In the genomic region with DNA sequence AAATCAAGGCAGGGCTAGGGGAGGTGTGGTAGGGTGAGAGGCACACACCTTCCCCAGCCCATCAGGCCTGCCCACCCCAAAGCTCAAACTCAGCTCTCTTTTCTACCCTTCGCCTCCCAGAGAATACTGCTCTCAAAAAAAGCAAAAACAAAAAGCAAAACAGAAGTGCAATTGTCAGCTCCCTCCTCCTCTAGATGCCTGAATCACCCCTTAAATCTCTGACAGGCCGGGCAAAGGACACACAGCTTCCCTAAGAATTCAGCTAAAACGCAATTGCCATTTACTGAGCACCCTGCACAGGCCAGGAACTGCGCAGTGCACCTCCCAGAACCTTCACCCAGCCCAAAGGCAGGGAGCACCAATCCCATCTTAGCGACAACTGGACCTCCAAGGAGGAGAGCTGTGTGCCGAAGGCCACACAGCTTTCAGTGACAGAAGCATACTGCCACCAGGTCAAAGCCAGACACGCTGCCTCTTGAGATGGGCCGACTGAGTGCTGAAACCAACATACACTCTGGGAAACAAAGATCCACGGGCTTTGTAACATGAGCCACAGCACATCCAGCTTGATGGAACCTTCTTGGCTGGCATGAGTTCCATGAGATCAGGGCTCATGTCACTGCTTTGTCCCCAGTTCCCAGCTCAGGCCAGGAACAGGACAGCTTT, we compare ENCODE assay signal across 12 cellular contexts. TPM values are rescaled to one million over a fixed set of nuclear protein-coding genes. Genes with fewer than 3 reads are reported as not detected.
A peak's percentile ranks its signal among the peaks of the same experiment; 100 is the strongest.
DNase-seq lines count a peak whose midpoint lies in the region; ATAC-seq and TF ChIP-seq lines count a peak whose summit lies in the region.
"Had no signal": no experiment of that assay in that cellular context is flagged by ENCODE, and none has a peak within 500 bp of the region (broad histone marks: within the 10 kb centered on the region; RNA-seq: fewer than 3 reads in every experiment).

No MANE protein-coding gene starts in this region.

- H3K36me3 ChIP-seq in hepatocyte (replicated peaks; ENCODE audit: insufficient read depth, low read depth), result no peaks in the 10 kb centered on the region

- TF ChIP-seq CTCF in hepatocyte (IDR thresholded peaks at IDR 0.05; ENCODE audit: poor library complexity), result no peak

- intact Hi-C loops in activated T-helper 1 cell treated with anti-CD3 and anti-CD28 coated beads, Interleukin-12 subunit alpha, Interleukin-12 subunit beta, Interleukin-2, Interleukin-4 antibody, amounts not matched to agents 30 ng/mL and 10 ng/mL and 1 ng/mL, durations not matched to agents 14 hours and 24 hours and 36 hours (cut with micrococcal nuclease), result no loop called here

- no peak overlapping the region for H3K4me3 ChIP-seq in hepatocyte

- H3K9me2 ChIP-seq in hepatocyte (replicated peaks; ENCODE audit: insufficient read depth), result no peaks in the 10 kb centered on the region

- H3K4me2 ChIP-seq in hepatocyte, result peak overlapping the region; percentile 70

- H3K27me3 ChIP-seq in hepatocyte, result no peaks in the 10 kb centered on the region

- ATAC-seq in stimulated activated effector memory CD8-positive, alpha-beta T cell treated with anti-CD3 and anti-CD28 coated beads, Interleukin-12 subunit alpha, Interleukin-12 subunit beta, amount 100 ng/mL, for 72 hours, result no peak
- ATAC-seq in HG02981 (IDR thresholded peaks at IDR 0.05; ENCODE audit: unreplicated experiment), result no peak

- H3K4me3 Mint-ChIP-seq in T-helper 1 cell treated with Interleukin-12 subunit alpha and Interleukin-12 subunit beta and Interleukin-4 antibody, amounts not matched to agents 30 μg/mL and 1 μg/mL, for 36 hours, result peak overlapping the region; percentile 40
- H3K4me3 Mint-ChIP-seq in activated T-helper 1 cell treated with anti-CD3 and anti-CD28 coated beads, Interleukin-12 subunit alpha, Interleukin-12 subunit beta, Interleukin-2, Interleukin-4 antibody, amounts not matched to agents 30 ng/mL and 10 ng/mL and 1 ng/mL, durations not matched to agents 14 hours and 24 hours and 36 hours, result no peak overlapping the region
- no peak overlapping the region for H3K4me3 Mint-ChIP-seq in stimulated activated effector memory CD8-positive, alpha-beta T cell treated with anti-CD3 and anti-CD28 coated beads, Interleukin-12 subunit alpha, Interleukin-12 subunit beta, amount 100 ng/mL, for 72 hours

- DNase-seq in T-helper 1 cell (no peak), hepatocyte (ENCODE audit: low spot score) (no peak), islet precursor cell (no peak), NCI-H2196 treated with DMSO at 0.1 percent for 48 hours (lab: John Stamatoyannopoulos, UW; ENCODE audit: unreplicated experiment) (no peak)
- no peak for DNase-seq in activated T-helper 1 cell treated with anti-CD3 and anti-CD28 coated beads, Interleukin-12 subunit alpha, Interleukin-12 subunit beta, Interleukin-2, Interleukin-4 antibody, amounts not matched to agents 30 ng/mL and 10 ng/mL and 1 ng/mL, durations not matched to agents 14 hours and 24 hours and 36 hours (ENCODE audit: low spot score)
- no peak for DNase-seq in stimulated activated effector memory CD8-positive, alpha-beta T cell treated with anti-CD3 and anti-CD28 coated beads, Interleukin-12 subunit alpha, Interleukin-12 subunit beta, amount 100 ng/mL, for 72 hours (ENCODE audit: low spot score in 2 of 2)
- DNase-seq: activated CD4-positive, alpha-beta T cell treated with anti-CD3 and anti-CD28 coated beads for 48 hours; H7; naive B cell; NCI-H82 had no signal

- H3K4me1 Mint-ChIP-seq in T-helper 1 cell treated with Interleukin-12 subunit alpha and Interleukin-12 subunit beta and Interleukin-4 antibody, amounts not matched to agents 30 μg/mL and 1 μg/mL, for 36 hours (ENCODE audit: low read depth), result peaks cover 72% of the 10 kb centered on the region
- H3K4me1 Mint-ChIP-seq in activated T-helper 1 cell treated with anti-CD3 and anti-CD28 coated beads, Interleukin-12 subunit alpha, Interleukin-12 subunit beta, Interleukin-2, Interleukin-4 antibody, amounts not matched to agents 30 ng/mL and 10 ng/mL and 1 ng/mL, durations not matched to agents 14 hours and 24 hours and 36 hours (ENCODE audit: low read depth), result peaks cover 77% of the 10 kb centered on the region
- H3K4me1 Mint-ChIP-seq in stimulated activated effector memory CD8-positive, alpha-beta T cell treated with anti-CD3 and anti-CD28 coated beads, Interleukin-12 subunit alpha, Interleukin-12 subunit beta, amount 100 ng/mL, for 72 hours, result peaks cover 86% of the 10 kb centered on the region

- peaks cover 31% of the 10 kb centered on the region for H3K36me3 Mint-ChIP-seq in T-helper 1 cell treated with Interleukin-12 subunit alpha and Interleukin-12 subunit beta and Interleukin-4 antibody, amounts not matched to agents 30 μg/mL and 1 μg/mL, for 36 hours (ENCODE audit: low read depth)
- H3K36me3 Mint-ChIP-seq in activated T-helper 1 cell treated with anti-CD3 and anti-CD28 coated beads, Interleukin-12 subunit alpha, Interleukin-12 subunit beta, Interleukin-2, Interleukin-4 antibody, amounts not matched to agents 30 ng/mL and 10 ng/mL and 1 ng/mL, durations not matched to agents 14 hours and 24 hours and 36 hours (ENCODE audit: low read depth), result peaks cover 19% of the 10 kb centered on the region
- peaks cover 16% of the 10 kb centered on the region for H3K36me3 Mint-ChIP-seq in stimulated activated effector memory CD8-positive, alpha-beta T cell treated with anti-CD3 and anti-CD28 coated beads, Interleukin-12 subunit alpha, Interleukin-12 subunit beta, amount 100 ng/mL, for 72 hours
- H3K36me3 Mint-ChIP-seq: naive B cell had no signal

- H3K9me3 ChIP-seq in hepatocyte (ENCODE audit: low read depth), result no peaks in the 10 kb centered on the region

- peaks cover 94% of the 10 kb centered on the region for H3K79me2 ChIP-seq in hepatocyte

- H3K27me3 Mint-ChIP-seq in T-helper 1 cell treated with Interleukin-12 subunit alpha and Interleukin-12 subunit beta and Interleukin-4 antibody, amounts not matched to agents 30 μg/mL and 1 μg/mL, for 36 hours (ENCODE audit: low read depth), result no peaks in the 10 kb centered on the region
- H3K27me3 Mint-ChIP-seq in activated T-helper 1 cell treated with anti-CD3 and anti-CD28 coated beads, Interleukin-12 subunit alpha, Interleukin-12 subunit beta, Interleukin-2, Interleukin-4 antibody, amounts not matched to agents 30 ng/mL and 10 ng/mL and 1 ng/mL, durations not matched to agents 14 hours and 24 hours and 36 hours (ENCODE audit: insufficient read depth), result no peaks in the 10 kb centered on the region

- peak overlapping the region; percentile 84 for H3K27ac Mint-ChIP-seq in T-helper 1 cell treated with Interleukin-12 subunit alpha and Interleukin-12 subunit beta and Interleukin-4 antibody, amounts not matched to agents 30 μg/mL and 1 μg/mL, for 36 hours
- peak overlapping the region; percentile 50 for H3K27ac Mint-ChIP-seq in activated T-helper 1 cell treated with anti-CD3 and anti-CD28 coated beads, Interleukin-12 subunit alpha, Interleukin-12 subunit beta, Interleukin-2, Interleukin-4 antibody, amounts not matched to agents 30 ng/mL and 10 ng/mL and 1 ng/mL, durations not matched to agents 14 hours and 24 hours and 36 hours
- peak overlapping the region; percentile 92 for H3K27ac Mint-ChIP-seq in stimulated activated effector memory CD8-positive, alpha-beta T cell treated with anti-CD3 and anti-CD28 coated beads, Interleukin-12 subunit alpha, Interleukin-12 subunit beta, amount 100 ng/mL, for 72 hours

- no peak overlapping the region for H2AFZ ChIP-seq in hepatocyte

- peaks cover 45% of the 10 kb centered on the region for H4K20me1 ChIP-seq in hepatocyte (ENCODE audit: insufficient read depth, poor library complexity, severe bottlenecking)

- H3K9me3 Mint-ChIP-seq in T-helper 1 cell treated with Interleukin-12 subunit alpha and Interleukin-12 subunit beta and Interleukin-4 antibody, amounts not matched to agents 30 μg/mL and 1 μg/mL, for 36 hours, result no peaks in the 10 kb centered on the region
- no peaks in the 10 kb centered on the region for H3K9me3 Mint-ChIP-seq in activated T-helper 1 cell treated with anti-CD3 and anti-CD28 coated beads, Interleukin-12 subunit alpha, Interleukin-12 subunit beta, Interleukin-2, Interleukin-4 antibody, amounts not matched to agents 30 ng/mL and 10 ng/mL and 1 ng/mL, durations not matched to agents 14 hours and 24 hours and 36 hours
- no peaks in the 10 kb centered on the region for H3K9me3 Mint-ChIP-seq in stimulated activated effector memory CD8-positive, alpha-beta T cell treated with anti-CD3 and anti-CD28 coated beads, Interleukin-12 subunit alpha, Interleukin-12 subunit beta, amount 100 ng/mL, for 72 hours
- H3K9me3 Mint-ChIP-seq: naive B cell had no signal

- 76% methylated on average over 9 of the region's 9 CpGs for WGBS in hepatocyte (ENCODE audit: low lambda C conversion rate, missing lambda C conversion rate)

- peaks cover 50% of the 10 kb centered on the region for H3K4me1 ChIP-seq in hepatocyte (ENCODE audit: insufficient read depth)

- H3K27ac ChIP-seq in hepatocyte, result peak overlapping the region; percentile 95

RNA-seq across cellular contexts. Expression of gene STXBP1, which starts 53.4 kb away (rescaled TPM):
- total RNA-seq in activated T-helper 1 cell treated with anti-CD3 and anti-CD28 coated beads, Interleukin-12 subunit alpha, Interleukin-12 subunit beta, Interleukin-2, Interleukin-4 antibody, amounts not matched to agents 30 ng/mL and 10 ng/mL and 1 ng/mL, durations not matched to agents 14 hours and 24 hours and 36 hours, result 26.1 and 32.9 TPM in 2 replicates
- total RNA-seq in hepatocyte, result 10.7 and 27.6 TPM in 2 replicates
- polyA plus RNA-seq in hepatocyte, result 18.0 and 22.6 TPM in 2 replicates
